Comparison of ENCODE assay signal across 8 cellular contexts in the genomic region with DNA sequence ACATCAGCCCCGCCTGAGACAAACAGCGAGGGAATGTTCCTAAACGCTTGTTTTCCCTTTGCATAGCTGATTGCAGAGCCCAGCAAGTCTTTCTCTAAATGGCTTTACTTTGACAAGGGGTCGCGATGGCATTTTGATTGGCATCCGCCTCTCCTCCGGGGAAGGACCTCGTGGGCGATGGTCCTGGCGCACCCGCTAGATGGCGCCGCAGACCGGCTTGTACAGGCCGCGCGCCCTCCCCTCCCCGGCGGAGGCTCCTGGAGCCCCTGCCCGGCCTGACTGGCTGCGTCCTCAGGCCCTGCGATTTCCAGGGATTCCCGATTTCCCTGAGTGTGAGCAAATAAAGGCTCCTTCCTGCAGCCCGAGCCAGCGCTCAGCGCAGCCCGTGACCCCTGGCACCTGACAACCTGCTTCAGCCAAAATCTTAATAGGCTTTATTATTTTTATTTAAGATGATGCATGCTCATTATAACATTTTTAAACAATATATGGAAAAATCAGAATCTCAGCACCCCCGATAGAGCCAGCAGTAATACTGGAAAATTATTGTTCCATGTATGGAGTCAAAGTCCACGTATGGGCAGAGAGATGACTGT.
DNase-seq lines count a peak whose midpoint lies in the region; ATAC-seq and TF ChIP-seq lines count a peak whose summit lies in the region.

No MANE protein-coding gene starts in this region.

- TF ChIP-seq CTCF in 22Rv1 (IDR thresholded peaks at IDR 0.05) (peak; percentile 99), GM12874 (IDR thresholded peaks at IDR 0.05; ENCODE audit: insufficient read depth, low read depth, low read length) (peak; percentile 89), SK-N-SH (IDR thresholded peaks at IDR 0.05) (peak; percentile 60), sigmoid colon (IDR thresholded peaks at IDR 0.05) (peak in 3 of 4 experiments; percentile 39 to 66 (median 55))

- peak; percentile 84 for ATAC-seq in HG03159 (IDR thresholded peaks at IDR 0.05; ENCODE audit: unreplicated experiment)

- peak; percentile 79 for TF ChIP-seq RAD21 in SK-N-SH (IDR thresholded peaks at IDR 0.05; ENCODE audit: low read length)

- CTCF ChIA-PET in SK-N-SH (lab: Yijun Ruan, JAX): interaction anchor here (0.6 to 2.1 kb wide), 10 partner anchors 9 to 1341 kb away, joined by 3 to 6 read pairs (median 3); no protein-coding TSS in a partner anchor

- H3K4me2 ChIP-seq in SK-N-SH: no peak overlapping the region

- H4K20me1 ChIP-seq in SK-N-SH (ENCODE audit: insufficient read depth): no peaks in the 10 kb centered on the region

- H3K4me1 ChIP-seq in SK-N-SH (ENCODE audit: control insufficient read depth in 1 of 2, insufficient read depth in 2 of 2, low read depth in 1 of 2, low read length in 1 of 2) (no peaks in the 10 kb centered on the region), sigmoid colon (peaks cover 0 to 8% (median 2%) of the 10 kb centered on the region in 4 donors)

- no peaks in the 10 kb centered on the region for H3K27me3 ChIP-seq in SK-N-SH (ENCODE audit: insufficient read depth)
- peaks cover 0 to 22% (median 0%) of the 10 kb centered on the region in 3 donors for H3K27me3 ChIP-seq in sigmoid colon

- H3K36me3 ChIP-seq in SK-N-SH (replicated peaks in 1 of 2; ENCODE audit: control insufficient read depth in 1 of 2, insufficient read depth in 2 of 2, low read length in 1 of 2) (no peaks in the 10 kb centered on the region), sigmoid colon (no peaks in the 10 kb centered on the region)

- no peaks in the 10 kb centered on the region for H3F3A ChIP-seq in SK-N-SH (replicated peaks; ENCODE audit: insufficient read depth)

- no peak overlapping the region for H2AFZ ChIP-seq in SK-N-SH (ENCODE audit: low read depth)

- DNase-seq in SK-N-SH: peak; percentile 80
- DNase-seq in germinal center (ENCODE audit: low spot score): peak; percentile 64
- no peak for DNase-seq in sigmoid colon
- DNase-seq in NOMO-1 (lab: John Stamatoyannopoulos, UW; ENCODE audit: unreplicated experiment in 2 of 2): no peak
- no peak for DNase-seq in NCI-H187 treated with DMSO at 0.1 percent for 48 hours (lab: John Stamatoyannopoulos, UW)

- no peak for TF ChIP-seq EP300 in SK-N-SH (IDR thresholded peaks at IDR 0.05; ENCODE audit: borderline replicate concordance in 1 of 2, low read depth in 1 of 2, low read length in 1 of 2)
- no peak for TF ChIP-seq EP300 in sigmoid colon (IDR thresholded peaks at IDR 0.05)

- H3K9ac ChIP-seq in SK-N-SH: no peak overlapping the region

- no peak for TF ChIP-seq POLR2A in sigmoid colon (IDR thresholded peaks at IDR 0.05)

- POLR2A ChIA-PET in SK-N-SH (lab: Yijun Ruan, JAX): no interaction called here

- H3K27ac ChIP-seq in 22Rv1: no peak overlapping the region
- H3K27ac ChIP-seq in SK-N-SH (ENCODE audit: low read depth in 2 of 2, low read length in 1 of 2): no peak overlapping the region
- H3K27ac ChIP-seq in sigmoid colon: no peak overlapping the region

- no peaks in the 10 kb centered on the region for H3K9me3 ChIP-seq in SK-N-SH
- no peaks in the 10 kb centered on the region for H3K9me3 ChIP-seq in sigmoid colon

- 10% methylated on average over 12 of the region's 29 CpGs for WGBS in SK-N-SH (ENCODE audit: low lambda C conversion rate)
- 3 to 8% methylated on average over 29 of the region's 29 CpGs for WGBS in sigmoid colon, 2 donors

- intact Hi-C loops in sigmoid colon (cut with DNase I): loop anchor here (5.0 to 10.0 kb wide), 3 partner anchors 241 to 1339 kb away; no protein-coding TSS in a partner anchor

- H3K4me3 ChIP-seq in SK-N-SH (ENCODE audit: low read depth in 2 of 2, low read length in 1 of 2) (no peak overlapping the region; a peak in 1 of 4 replicates), sigmoid colon (peak overlapping the region in 1 of 4 donors; percentile 1)

- no peaks in the 10 kb centered on the region for H3K9me2 ChIP-seq in SK-N-SH

- no peaks in the 10 kb centered on the region for H3K79me2 ChIP-seq in SK-N-SH (ENCODE audit: insufficient read depth)

TF ChIP-seq in SK-N-SH, 30 proteins besides CTCF, POLR2A, EP300 and RAD21:
- peak; percentile 44; the same call in 1 of the 2 replicates for TF ChIP-seq SMC3 (IDR thresholded peaks at IDR 0.05; ENCODE audit: low read depth, low read length)
- no peak for TF ChIP-seq REST (IDR thresholded peaks at IDR 0.05; ENCODE audit: low read depth, low read length)

Comparison
In these comparisons a context has a peak if more than half of its experiments do, and no peak if none do; other contexts are left out.
1. DNase-seq: peak in SK-N-SH (single experiment) and germinal center (single experiment); none in sigmoid colon (single experiment), NOMO-1 (0 of 2) and NCI-H187 treated with DMSO at 0.1 percent for 48 hours (single experiment).
2. Peak in every context shown above with its lines, with median percentiles within 50 percentile points of each other: CTCF ChIP-seq.